14 cellular contexts compared by ENCODE assay signal in the genomic region with DNA sequence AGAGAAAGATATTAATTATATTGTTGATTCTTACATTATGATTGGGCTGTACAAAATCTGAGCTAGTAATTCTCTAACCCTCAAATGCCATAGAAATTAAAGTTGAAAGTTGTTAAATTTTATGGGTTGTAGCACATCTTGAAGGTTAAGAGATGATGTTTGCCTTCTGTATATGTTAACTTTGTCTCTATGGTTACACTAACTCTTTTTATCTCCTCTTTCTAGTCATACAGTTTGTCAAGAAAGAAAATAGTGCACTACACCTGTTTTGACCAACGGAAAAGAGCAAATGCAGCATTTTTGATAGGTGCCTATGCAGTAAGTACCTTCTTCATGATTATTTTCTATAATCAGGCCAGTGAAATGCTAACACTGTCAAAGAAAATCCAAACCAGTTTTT.
"Had no signal": no experiment of that assay in that cellular context is flagged by ENCODE, and none has a peak within 500 bp of the region (broad histone marks: within the 10 kb centered on the region; RNA-seq: fewer than 3 reads in every experiment).

No MANE protein-coding gene starts in this region.

- DNase-seq: activated naive CD4-positive, alpha-beta T cell; amniotic stem cell; caudate nucleus; foreskin keratinocyte; kidney glomerular epithelial cell; left ventricle myocardium superior; mesenchymal stem cell; nucleus accumbens; stimulated activated CD4-positive, alpha-beta T cell treated with anti-CD3 and anti-CD28 coated beads, Interleukin-15, amount 100 ng/mL, for 24 hours; stimulated activated CD4-positive, alpha-beta T cell treated with anti-CD3 and anti-CD28 coated beads, Interleukin-4, amount 100 ng/mL, for 1 hour; stimulated activated naive B cell treated with anti-CD40 and anti-IgM and Interleukin-4, amounts not matched to agents 10 μg/mL and 1 μg/mL and 100 μg/mL, for 72 hours; substantia nigra; uterus had no signal

- H3K27ac Mint-ChIP-seq: stimulated activated naive B cell treated with anti-CD40 and anti-IgM and Interleukin-4, amounts not matched to agents 10 μg/mL and 1 μg/mL and 100 μg/mL, for 72 hours had no signal

- ATAC-seq: foreskin keratinocyte; left ventricle myocardium superior; natural killer cell treated with Interleukin-12 subunit alpha and Interleukin-12 subunit beta and Interleukin-15 and Interleukin-18, amount 100 ng/mL, for 72 hours; stimulated activated naive B cell treated with anti-CD40 and anti-IgM and Interleukin-4, amounts not matched to agents 10 μg/mL and 1 μg/mL and 100 μg/mL, for 72 hours had no signal

- H3K4me3 Mint-ChIP-seq: natural killer cell treated with Interleukin-12 subunit alpha and Interleukin-12 subunit beta and Interleukin-15 and Interleukin-18, amount 100 ng/mL, for 72 hours; stimulated activated naive B cell treated with anti-CD40 and anti-IgM and Interleukin-4, amounts not matched to agents 10 μg/mL and 1 μg/mL and 100 μg/mL, for 72 hours had no signal

- H3K27me3 Mint-ChIP-seq: natural killer cell treated with Interleukin-12 subunit alpha and Interleukin-12 subunit beta and Interleukin-15 and Interleukin-18, amount 100 ng/mL, for 72 hours; stimulated activated naive B cell treated with anti-CD40 and anti-IgM and Interleukin-4, amounts not matched to agents 10 μg/mL and 1 μg/mL and 100 μg/mL, for 72 hours had no signal

- H3K9me3 Mint-ChIP-seq: natural killer cell treated with Interleukin-12 subunit alpha and Interleukin-12 subunit beta and Interleukin-15 and Interleukin-18, amount 100 ng/mL, for 72 hours; stimulated activated naive B cell treated with anti-CD40 and anti-IgM and Interleukin-4, amounts not matched to agents 10 μg/mL and 1 μg/mL and 100 μg/mL, for 72 hours had no signal
